ENCODE assay signal across 10 cellular contexts in the genomic region with DNA sequence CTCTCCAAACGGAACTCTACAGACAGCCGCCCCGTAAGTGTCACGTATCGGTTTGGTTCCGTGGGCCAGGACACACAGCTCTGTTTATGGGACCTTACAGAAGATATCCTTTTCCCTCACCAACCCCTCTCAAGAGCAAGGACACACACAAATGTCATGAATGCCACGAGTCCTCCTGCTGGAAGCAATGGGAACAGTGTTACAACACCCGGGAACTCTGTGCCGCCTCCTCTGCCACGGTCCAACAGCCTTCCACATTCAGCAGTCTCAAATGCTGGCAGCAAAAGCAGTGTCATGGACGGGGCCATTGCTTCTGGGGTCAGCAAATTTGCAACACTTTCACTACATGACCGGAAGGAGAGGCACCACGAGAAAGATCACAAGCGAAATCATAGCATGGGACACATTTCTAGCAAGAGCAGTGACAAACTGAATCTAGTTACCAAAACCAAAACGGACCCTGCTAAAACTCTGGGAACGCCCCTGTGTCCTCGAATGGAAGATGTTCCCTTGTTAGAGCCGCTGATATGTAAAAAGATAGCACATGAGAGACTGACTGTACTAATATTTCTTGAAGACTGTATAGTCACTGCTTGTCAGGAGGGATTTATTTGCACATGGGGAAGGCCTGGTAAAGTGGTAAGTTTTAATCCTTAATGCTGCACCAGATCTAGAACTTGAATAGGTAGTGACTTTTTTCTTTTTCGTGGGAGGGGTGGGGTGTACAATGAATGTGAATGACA.
DNase-seq lines count a peak whose midpoint lies in the region; ATAC-seq and TF ChIP-seq lines count a peak whose summit lies in the region.
"Had no signal": no experiment of that assay in that cellular context is flagged by ENCODE, and none has a peak within 500 bp of the region (broad histone marks: within the 10 kb centered on the region; RNA-seq: fewer than 3 reads in every experiment).

No MANE protein-coding gene starts in this region.

- H3K36me3 Mint-ChIP-seq in activated T-helper 2 cell treated with anti-CD3 and anti-CD28 coated beads, Interferon-gamma antibody, Interleukin-2, Interleukin-4, amounts not matched to agents 10 μg/mL and 5 μg/mL and 100 μg/mL, durations not matched to agents 14 hours and 24 hours and 36 hours (ENCODE audit: low read depth), result peaks cover 29% of the 10 kb centered on the region

- H3K27ac Mint-ChIP-seq in activated T-helper 2 cell treated with anti-CD3 and anti-CD28 coated beads, Interferon-gamma antibody, Interleukin-2, Interleukin-4, amounts not matched to agents 10 μg/mL and 5 μg/mL and 100 μg/mL, durations not matched to agents 14 hours and 24 hours and 36 hours, result no peak overlapping the region
- H3K27ac Mint-ChIP-seq: natural killer cell treated with Interleukin-12 subunit alpha and Interleukin-12 subunit beta and Interleukin-15 and Interleukin-18, amount 100 ng/mL, for 72 hours had no signal

- H3K4me1 ChIP-seq in HAP-1 (no peaks in the 10 kb centered on the region), hepatocyte (ENCODE audit: insufficient read depth) (no peaks in the 10 kb centered on the region), gastrocnemius medialis (peaks cover 1 to 7% of the 10 kb centered on the region in 2 donors)

- in situ Hi-C loops in HAP-1 (cut with MboI; ENCODE audit: low sequenced_read_pairs), result no loop called here
- in situ Hi-C loops in gastrocnemius medialis (cut with MboI; ENCODE audit: low sequenced_read_pairs in 4 of 4), result no loop called here

- H3K9me3 ChIP-seq in HAP-1 (no peaks in the 10 kb centered on the region), hepatocyte (ENCODE audit: low read depth) (no peaks in the 10 kb centered on the region), gastrocnemius medialis (no peaks in the 10 kb centered on the region)

- peak; percentile 81 to 98 for ATAC-seq in gastrocnemius medialis
- ATAC-seq in GM19455 (IDR thresholded peaks at IDR 0.05; ENCODE audit: unreplicated experiment), result no peak
- no peak for ATAC-seq in GM19395 (IDR thresholded peaks at IDR 0.05; ENCODE audit: unreplicated experiment)
- ATAC-seq: natural killer cell treated with Interleukin-12 subunit alpha and Interleukin-12 subunit beta and Interleukin-15 and Interleukin-18, amount 100 ng/mL, for 72 hours had no signal

- no peak overlapping the region for H3K4me2 ChIP-seq in hepatocyte

- H3K4me1 Mint-ChIP-seq in activated T-helper 2 cell treated with anti-CD3 and anti-CD28 coated beads, Interferon-gamma antibody, Interleukin-2, Interleukin-4, amounts not matched to agents 10 μg/mL and 5 μg/mL and 100 μg/mL, durations not matched to agents 14 hours and 24 hours and 36 hours (ENCODE audit: low read depth), result peaks cover 1% of the 10 kb centered on the region

- peak; percentile 21 for TF ChIP-seq CTCF in hepatocyte (IDR thresholded peaks at IDR 0.05; ENCODE audit: poor library complexity)
- peak; percentile 30 to 61 (median 50) for TF ChIP-seq CTCF in gastrocnemius medialis (IDR thresholded peaks at IDR 0.05 in 4 of 5, conservative IDR thresholded peaks at IDR 0.05 in 1 of 5)

- peaks cover 26% of the 10 kb centered on the region for H3K79me2 ChIP-seq in hepatocyte

- H4K20me1 ChIP-seq in hepatocyte (ENCODE audit: insufficient read depth, poor library complexity, severe bottlenecking), result peaks cover 13% of the 10 kb centered on the region

- H3K27me3 ChIP-seq in HAP-1 (ENCODE audit: low read depth) (no peaks in the 10 kb centered on the region), hepatocyte (no peaks in the 10 kb centered on the region), gastrocnemius medialis (no peaks in the 10 kb centered on the region)

- intact Hi-C loops in gastrocnemius medialis (cut with DNase I; ENCODE audit: low total_unique reads), result loop anchor here (2.0 kb wide), 1 partner anchor 71 kb away; the partner anchor contains the start of gene WDR20
- intact Hi-C loops in activated T-helper 2 cell treated with anti-CD3 and anti-CD28 coated beads, Interferon-gamma antibody, Interleukin-2, Interleukin-4, amounts not matched to agents 10 μg/mL and 5 μg/mL and 100 μg/mL, durations not matched to agents 14 hours and 24 hours and 36 hours (cut with micrococcal nuclease), result no loop called here

- H3K36me3 ChIP-seq in HAP-1 (replicated peaks) (peaks cover 31% of the 10 kb centered on the region), hepatocyte (replicated peaks; ENCODE audit: insufficient read depth, low read depth) (no peaks in the 10 kb centered on the region), gastrocnemius medialis (no peaks in the 10 kb centered on the region)

- no peak overlapping the region for H3K27ac ChIP-seq in hepatocyte
- H3K27ac ChIP-seq in gastrocnemius medialis, result peak overlapping the region; percentile 5 to 78 (median 62)

- no peaks in the 10 kb centered on the region for H3K27me3 Mint-ChIP-seq in activated T-helper 2 cell treated with anti-CD3 and anti-CD28 coated beads, Interferon-gamma antibody, Interleukin-2, Interleukin-4, amounts not matched to agents 10 μg/mL and 5 μg/mL and 100 μg/mL, durations not matched to agents 14 hours and 24 hours and 36 hours (ENCODE audit: low read depth)
- H3K27me3 Mint-ChIP-seq: central memory CD8-positive, alpha-beta T cell; natural killer cell treated with Interleukin-12 subunit alpha and Interleukin-12 subunit beta and Interleukin-15 and Interleukin-18, amount 100 ng/mL, for 72 hours had no signal

- TF ChIP-seq POLR2A in gastrocnemius medialis (IDR thresholded peaks at IDR 0.05), result no peak

- H3K4me3 ChIP-seq in HAP-1 (no peak overlapping the region), hepatocyte (no peak overlapping the region), gastrocnemius medialis (no peak overlapping the region)

- H3K9me2 ChIP-seq in hepatocyte (replicated peaks; ENCODE audit: insufficient read depth), result no peaks in the 10 kb centered on the region

- H2AFZ ChIP-seq in hepatocyte, result no peak overlapping the region

- DNase-seq in HAP-1 (ENCODE audit: low spot score in 2 of 2) (peak; percentile 7 to 32), amniotic epithelial cell (ENCODE audit: low read depth) (peak; percentile 14), hepatocyte (ENCODE audit: low spot score) (peak; percentile 41), gastrocnemius medialis (peak; percentile 30 to 87), A172 (ENCODE audit: low spot score) (no peak)
- no peak for DNase-seq in activated T-helper 2 cell treated with anti-CD3 and anti-CD28 coated beads, Interferon-gamma antibody, Interleukin-2, Interleukin-4, amounts not matched to agents 10 μg/mL and 5 μg/mL and 100 μg/mL, durations not matched to agents 14 hours and 24 hours and 36 hours (ENCODE audit: low spot score)

- no peaks in the 10 kb centered on the region for H3K9me3 Mint-ChIP-seq in activated T-helper 2 cell treated with anti-CD3 and anti-CD28 coated beads, Interferon-gamma antibody, Interleukin-2, Interleukin-4, amounts not matched to agents 10 μg/mL and 5 μg/mL and 100 μg/mL, durations not matched to agents 14 hours and 24 hours and 36 hours
- H3K9me3 Mint-ChIP-seq: central memory CD8-positive, alpha-beta T cell; natural killer cell treated with Interleukin-12 subunit alpha and Interleukin-12 subunit beta and Interleukin-15 and Interleukin-18, amount 100 ng/mL, for 72 hours had no signal

- WGBS in hepatocyte (ENCODE audit: low lambda C conversion rate, missing lambda C conversion rate), result 86% methylated on average over 19 of the region's 19 CpGs

- H3K4me3 Mint-ChIP-seq in activated T-helper 2 cell treated with anti-CD3 and anti-CD28 coated beads, Interferon-gamma antibody, Interleukin-2, Interleukin-4, amounts not matched to agents 10 μg/mL and 5 μg/mL and 100 μg/mL, durations not matched to agents 14 hours and 24 hours and 36 hours (ENCODE audit: low read depth), result no peak overlapping the region
- H3K4me3 Mint-ChIP-seq: central memory CD8-positive, alpha-beta T cell; natural killer cell treated with Interleukin-12 subunit alpha and Interleukin-12 subunit beta and Interleukin-15 and Interleukin-18, amount 100 ng/mL, for 72 hours had no signal

Comparison
In these comparisons a context has a peak if more than half of its experiments do, and no peak if none do; other contexts are left out.
1. DNase-seq: peak in HAP-1 (2 of 2), amniotic epithelial cell (single experiment), hepatocyte (single experiment) and gastrocnemius medialis (2 of 2); none in activated T-helper 2 cell treated with anti-CD3 and anti-CD28 coated beads, Interferon-gamma antibody, Interleukin-2, Interleukin-4, amounts not matched to agents 10 μg/mL and 5 μg/mL and 100 μg/mL, durations not matched to agents 14 hours and 24 hours and 36 hours (single experiment) and A172 (single experiment).
2. ATAC-seq: peak in gastrocnemius medialis (2 of 2); none in GM19455 (single experiment) and GM19395 (single experiment).